In genomic region chr13:90766503-90766902, GRCh38 we compare ENCODE assay signal across 1 cellular context.
TF ChIP-seq lines count a peak whose summit lies in the region.

No MANE protein-coding gene starts in this region.

TF ChIP-seq in SK-N-SH treated with all-trans-retinoic acid at 6 μM for 48 hours, 23 proteins besides CTCF, POLR2A, EP300 and RAD21 (continued from another document):
- TF ChIP-seq TSHZ2 (CRISPR knock-in tag; IDR thresholded peaks at IDR 0.05) (no peak), ISL1 (CRISPR knock-in tag; IDR thresholded peaks at IDR 0.05) (peak; percentile 97)
